In the genomic region with DNA sequence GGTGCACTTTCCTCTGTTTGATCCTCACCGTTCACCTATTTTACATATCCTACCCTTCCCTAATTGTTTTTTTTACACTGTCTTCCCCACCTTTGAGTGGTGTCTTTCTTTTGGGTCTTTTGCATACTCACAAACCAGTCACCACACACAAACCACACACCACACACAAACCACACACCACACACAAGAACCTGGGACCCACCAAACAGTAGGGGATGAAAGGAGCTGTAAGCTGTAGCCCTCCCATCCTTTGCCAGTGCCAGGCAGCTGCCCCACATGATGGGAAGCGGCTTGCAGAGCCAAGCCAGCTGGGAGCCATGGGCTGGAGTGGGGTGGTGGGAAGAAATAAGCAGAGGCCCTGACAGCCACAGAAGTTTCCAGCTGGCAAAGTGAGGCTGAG, we compare ENCODE assay signal across 30 cellular contexts.
"Had no signal": no experiment of that assay in that cellular context is flagged by ENCODE, and none has a peak within 500 bp of the region (broad histone marks: within the 10 kb centered on the region; RNA-seq: fewer than 3 reads in every experiment).

No MANE protein-coding gene starts in this region.

- H3K4me2 ChIP-seq: SK-N-SH had no signal

- H3K4me3 Mint-ChIP-seq: activated CD4-positive, alpha-beta T cell treated with anti-CD3 and anti-CD28 coated beads, Interleukin-2, amount 10 ng/mL, durations not matched to agents 24 days and 14 days; activated CD8-positive, alpha-beta memory T cell treated with anti-CD3 and anti-CD28 coated beads, Interleukin-2, amount 10 ng/mL, durations not matched to agents 7 days and 5 days; activated naive CD4-positive, alpha-beta T cell treated with anti-CD3 and anti-CD28 coated beads for 36 hours; activated naive CD8-positive, alpha-beta T cell; activated T-cell treated with anti-CD3 and anti-CD28 coated beads, Interleukin-2, amount 50 U/mL, for 4 hours; activated T-helper 17 cell treated with anti-CD3 and anti-CD28 coated beads, Interleukin-2, amount 50 U/mL, for 72 hours; brain; central memory CD8-positive, alpha-beta T cell; T-helper 1 cell treated with Interleukin-12 subunit alpha and Interleukin-12 subunit beta and Interleukin-4 antibody, amounts not matched to agents 30 μg/mL and 1 μg/mL, for 36 hours; WTC11 had no signal

- H3K27me3 ChIP-seq: Peyer's patch, SJCRH30 had no signal

- H3K4me1 ChIP-seq: Peyer's patch, SJCRH30 had no signal

- H3K9me3 Mint-ChIP-seq: activated CD4-positive, alpha-beta T cell treated with anti-CD3 and anti-CD28 coated beads, Interleukin-2, amount 10 ng/mL, durations not matched to agents 24 days and 14 days; activated T-cell treated with anti-CD3 and anti-CD28 coated beads, Interleukin-2, amount 50 U/mL, for 4 hours; central memory CD8-positive, alpha-beta T cell had no signal

- FAIRE-seq: astrocyte had no signal

- ATAC-seq: activated CD8-positive, alpha-beta memory T cell treated with anti-CD3 and anti-CD28 coated beads, Interleukin-2, amount 10 ng/mL, durations not matched to agents 7 days and 5 days; activated T-cell treated with anti-CD3 and anti-CD28 coated beads, Interleukin-2, amount 50 U/mL, for 4 hours; activated T-helper 17 cell treated with anti-CD3 and anti-CD28 coated beads, Interleukin-2, amount 50 U/mL, for 72 hours; WTC11 had no signal

- H3K9ac ChIP-seq: SK-N-SH had no signal

- H3K4me1 Mint-ChIP-seq: activated CD4-positive, alpha-beta T cell treated with anti-CD3 and anti-CD28 coated beads, Interleukin-2, amount 10 ng/mL, durations not matched to agents 24 days and 14 days; activated T-helper 17 cell treated with anti-CD3 and anti-CD28 coated beads, Interleukin-2, amount 50 U/mL, for 72 hours; brain; central memory CD8-positive, alpha-beta T cell had no signal

- DNase-seq: activated CD4-positive, alpha-beta T cell treated with anti-CD3 and anti-CD28 coated beads, Interleukin-2, amount 10 ng/mL, durations not matched to agents 24 days and 14 days; activated CD4-positive, alpha-beta T cell treated with anti-CD3 and anti-CD28 coated beads, Interleukin-2, amount 50 U/mL, for 48 hours; activated CD4-positive, CD25-positive, alpha-beta regulatory T cell treated with anti-CD3 and anti-CD28 coated beads, Interleukin-2, amount 50 U/mL, for 72 hours; activated CD8-positive, alpha-beta memory T cell treated with anti-CD3 and anti-CD28 coated beads, Interleukin-2, amount 10 ng/mL, durations not matched to agents 7 days and 5 days; activated gamma-delta T cell; activated naive CD4-positive, alpha-beta T cell treated with anti-CD3 and anti-CD28 coated beads for 36 hours; activated T-cell treated with anti-CD3 and anti-CD28 coated beads, Interleukin-2, amount 50 U/mL, for 4 hours; amygdala; MM.1S; NCI-H1105; NCI-H1436; NCI-H1694 treated with DMSO at 0.1 percent for 48 hours; NCI-H2029 treated with DMSO at 0.1 percent for 48 hours; NCI-H510A treated with DMSO at 0.1 percent for 48 hours; NCI-H69; NK-92 treated with Interleukin-12 subunit alpha and Interleukin-12 subunit beta, amount 100 ng/mL, for 24 hours; Peyer's patch; Right ventricle myocardium superior; SJCRH30; SK-N-SH; SW 1271; T-helper 9 cell had no signal

- H3K27ac Mint-ChIP-seq: activated CD4-positive, alpha-beta T cell treated with anti-CD3 and anti-CD28 coated beads, Interleukin-2, amount 10 ng/mL, durations not matched to agents 24 days and 14 days; activated CD8-positive, alpha-beta memory T cell treated with anti-CD3 and anti-CD28 coated beads, Interleukin-2, amount 10 ng/mL, durations not matched to agents 7 days and 5 days; activated naive CD4-positive, alpha-beta T cell treated with anti-CD3 and anti-CD28 coated beads for 36 hours; activated naive CD8-positive, alpha-beta T cell; activated T-helper 17 cell treated with anti-CD3 and anti-CD28 coated beads, Interleukin-2, amount 50 U/mL, for 72 hours; brain; T-helper 1 cell treated with Interleukin-12 subunit alpha and Interleukin-12 subunit beta and Interleukin-4 antibody, amounts not matched to agents 30 μg/mL and 1 μg/mL, for 36 hours; WTC11 had no signal

- H3K27me3 Mint-ChIP-seq: central memory CD8-positive, alpha-beta T cell had no signal

- H3K36me3 Mint-ChIP-seq: activated naive CD8-positive, alpha-beta T cell; brain had no signal

- H3K4me3 ChIP-seq: Peyer's patch, SJCRH30 had no signal

- H3K9me3 ChIP-seq: SJCRH30, SK-N-SH had no signal

- H3K36me3 ChIP-seq: Peyer's patch, SJCRH30 had no signal

- H3K27ac ChIP-seq: Peyer's patch, RWPE1, SJCRH30 had no signal
